ENCODE assay signal across 1 cellular context in the genomic region with DNA sequence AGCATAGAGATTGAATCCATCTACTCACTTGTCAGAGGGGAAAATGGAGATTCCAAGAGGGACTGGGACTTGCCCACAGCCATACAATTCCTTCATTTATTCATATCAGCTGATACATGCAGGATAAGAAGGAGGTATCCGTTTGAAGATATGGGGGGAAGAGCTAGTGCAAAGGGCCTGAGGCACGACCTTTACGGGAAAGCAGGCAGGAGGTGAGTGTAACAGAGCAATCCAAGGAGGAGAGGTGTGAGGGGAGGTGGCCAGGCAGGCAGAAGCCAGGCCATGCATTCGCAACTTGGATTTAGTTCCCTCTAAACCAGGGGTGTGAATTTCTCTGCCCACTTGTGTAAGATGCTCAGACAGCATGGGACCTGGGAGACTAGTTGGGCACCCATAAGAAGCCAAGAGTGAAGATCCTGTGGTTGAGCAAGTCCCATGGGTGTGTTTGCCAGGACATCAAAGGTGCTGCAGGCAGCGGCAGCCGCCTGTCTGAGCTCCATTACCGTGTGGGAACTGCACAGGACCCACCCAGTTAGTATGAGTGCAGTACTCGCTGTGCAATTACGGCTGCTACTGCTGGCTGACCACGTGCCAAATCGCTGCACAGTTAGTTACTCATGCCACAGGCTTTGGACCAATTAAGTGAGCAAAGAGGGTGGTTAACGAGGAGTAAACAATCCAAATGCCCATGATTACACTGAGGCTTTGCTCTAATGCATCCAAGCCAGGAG.
TF ChIP-seq lines count a peak whose summit lies in the region.

No MANE protein-coding gene starts in this region.

TF ChIP-seq in GM12878, 131 proteins besides CTCF, POLR2A, EP300 and RAD21:
- TF ChIP-seq BMI1 (IDR thresholded peaks at IDR 0.05; ENCODE audit: borderline replicate concordance) = no peak
- no peak for TF ChIP-seq MYB (IDR thresholded peaks at IDR 0.05; ENCODE audit: borderline replicate concordance, low read depth, low read length)
- TF ChIP-seq, protein P1, sequence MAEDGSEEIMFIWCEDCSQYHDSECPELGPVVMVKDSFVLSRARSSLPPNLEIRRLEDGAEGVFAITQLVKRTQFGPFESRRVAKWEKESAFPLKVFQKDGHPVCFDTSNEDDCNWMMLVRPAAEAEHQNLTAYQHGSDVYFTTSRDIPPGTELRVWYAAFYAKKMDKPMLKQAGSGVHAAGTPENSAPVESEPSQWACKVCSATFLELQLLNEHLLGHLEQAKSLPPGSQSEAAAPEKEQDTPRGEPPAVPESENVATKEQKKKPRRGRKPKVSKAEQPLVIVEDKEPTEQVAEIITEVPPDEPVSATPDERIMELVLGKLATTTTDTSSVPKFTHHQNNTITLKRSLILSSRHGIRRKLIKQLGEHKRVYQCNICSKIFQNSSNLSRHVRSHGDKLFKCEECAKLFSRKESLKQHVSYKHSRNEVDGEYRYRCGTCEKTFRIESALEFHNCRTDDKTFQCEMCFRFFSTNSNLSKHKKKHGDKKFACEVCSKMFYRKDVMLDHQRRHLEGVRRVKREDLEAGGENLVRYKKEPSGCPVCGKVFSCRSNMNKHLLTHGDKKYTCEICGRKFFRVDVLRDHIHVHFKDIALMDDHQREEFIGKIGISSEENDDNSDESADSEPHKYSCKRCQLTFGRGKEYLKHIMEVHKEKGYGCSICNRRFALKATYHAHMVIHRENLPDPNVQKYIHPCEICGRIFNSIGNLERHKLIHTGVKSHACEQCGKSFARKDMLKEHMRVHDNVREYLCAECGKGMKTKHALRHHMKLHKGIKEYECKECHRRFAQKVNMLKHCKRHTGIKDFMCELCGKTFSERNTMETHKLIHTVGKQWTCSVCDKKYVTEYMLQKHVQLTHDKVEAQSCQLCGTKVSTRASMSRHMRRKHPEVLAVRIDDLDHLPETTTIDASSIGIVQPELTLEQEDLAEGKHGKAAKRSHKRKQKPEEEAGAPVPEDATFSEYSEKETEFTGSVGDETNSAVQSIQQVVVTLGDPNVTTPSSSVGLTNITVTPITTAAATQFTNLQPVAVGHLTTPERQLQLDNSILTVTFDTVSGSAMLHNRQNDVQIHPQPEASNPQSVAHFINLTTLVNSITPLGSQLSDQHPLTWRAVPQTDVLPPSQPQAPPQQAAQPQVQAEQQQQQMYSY (CRISPR knock-in tag; IDR thresholded peaks at IDR 0.05) = no peak
- no peak for TF ChIP-seq CHD2 (IDR thresholded peaks at IDR 0.05; ENCODE audit: borderline replicate concordance, low read depth, low read length)
- no peak for TF ChIP-seq KAT2A (conservative IDR thresholded peaks at IDR 0.05; ENCODE audit: control insufficient read depth, low read depth, low read length)
- TF ChIP-seq POLR2AphosphoS2 (IDR thresholded peaks at IDR 0.05; ENCODE audit: low read depth, low read length) = no peak
- TF ChIP-seq, protein P2, sequence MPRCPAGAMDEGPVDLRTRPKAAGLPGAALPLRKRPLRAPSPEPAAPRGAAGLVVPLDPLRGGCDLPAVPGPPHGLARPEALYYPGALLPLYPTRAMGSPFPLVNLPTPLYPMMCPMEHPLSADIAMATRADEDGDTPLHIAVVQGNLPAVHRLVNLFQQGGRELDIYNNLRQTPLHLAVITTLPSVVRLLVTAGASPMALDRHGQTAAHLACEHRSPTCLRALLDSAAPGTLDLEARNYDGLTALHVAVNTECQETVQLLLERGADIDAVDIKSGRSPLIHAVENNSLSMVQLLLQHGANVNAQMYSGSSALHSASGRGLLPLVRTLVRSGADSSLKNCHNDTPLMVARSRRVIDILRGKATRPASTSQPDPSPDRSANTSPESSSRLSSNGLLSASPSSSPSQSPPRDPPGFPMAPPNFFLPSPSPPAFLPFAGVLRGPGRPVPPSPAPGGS (IDR thresholded peaks at IDR 0.05; ENCODE audit: borderline replicate concordance, insufficient read depth, low read depth, low read length, poor library complexity, severe bottlenecking) = peak; percentile 43
- TF ChIP-seq NR2C1 (IDR thresholded peaks at IDR 0.05) = no peak
- peak in 1 of 2 experiments; percentile 16; a peak in 1 of 4 replicates for TF ChIP-seq BHLHE40 (IDR thresholded peaks at IDR 0.05; ENCODE audit: borderline replicate concordance in 1 of 2, low read depth in 2 of 2, low read length in 1 of 2)
- no peak for TF ChIP-seq CBX3 (IDR thresholded peaks at IDR 0.05; ENCODE audit: borderline replicate concordance, low read depth)
- no peak for TF ChIP-seq EED (IDR thresholded peaks at IDR 0.05; ENCODE audit: low read depth)
- TF ChIP-seq, protein P3, sequence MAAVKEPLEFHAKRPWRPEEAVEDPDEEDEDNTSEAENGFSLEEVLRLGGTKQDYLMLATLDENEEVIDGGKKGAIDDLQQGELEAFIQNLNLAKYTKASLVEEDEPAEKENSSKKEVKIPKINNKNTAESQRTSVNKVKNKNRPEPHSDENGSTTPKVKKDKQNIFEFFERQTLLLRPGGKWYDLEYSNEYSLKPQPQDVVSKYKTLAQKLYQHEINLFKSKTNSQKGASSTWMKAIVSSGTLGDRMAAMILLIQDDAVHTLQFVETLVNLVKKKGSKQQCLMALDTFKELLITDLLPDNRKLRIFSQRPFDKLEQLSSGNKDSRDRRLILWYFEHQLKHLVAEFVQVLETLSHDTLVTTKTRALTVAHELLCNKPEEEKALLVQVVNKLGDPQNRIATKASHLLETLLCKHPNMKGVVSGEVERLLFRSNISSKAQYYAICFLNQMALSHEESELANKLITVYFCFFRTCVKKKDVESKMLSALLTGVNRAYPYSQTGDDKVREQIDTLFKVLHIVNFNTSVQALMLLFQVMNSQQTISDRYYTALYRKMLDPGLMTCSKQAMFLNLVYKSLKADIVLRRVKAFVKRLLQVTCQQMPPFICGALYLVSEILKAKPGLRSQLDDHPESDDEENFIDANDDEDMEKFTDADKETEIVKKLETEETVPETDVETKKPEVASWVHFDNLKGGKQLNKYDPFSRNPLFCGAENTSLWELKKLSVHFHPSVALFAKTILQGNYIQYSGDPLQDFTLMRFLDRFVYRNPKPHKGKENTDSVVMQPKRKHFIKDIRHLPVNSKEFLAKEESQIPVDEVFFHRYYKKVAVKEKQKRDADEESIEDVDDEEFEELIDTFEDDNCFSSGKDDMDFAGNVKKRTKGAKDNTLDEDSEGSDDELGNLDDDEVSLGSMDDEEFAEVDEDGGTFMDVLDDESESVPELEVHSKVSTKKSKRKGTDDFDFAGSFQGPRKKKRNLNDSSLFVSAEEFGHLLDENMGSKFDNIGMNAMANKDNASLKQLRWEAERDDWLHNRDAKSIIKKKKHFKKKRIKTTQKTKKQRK (IDR thresholded peaks at IDR 0.05; ENCODE audit: low read depth, low read length) = no peak
- TF ChIP-seq, protein P4, sequence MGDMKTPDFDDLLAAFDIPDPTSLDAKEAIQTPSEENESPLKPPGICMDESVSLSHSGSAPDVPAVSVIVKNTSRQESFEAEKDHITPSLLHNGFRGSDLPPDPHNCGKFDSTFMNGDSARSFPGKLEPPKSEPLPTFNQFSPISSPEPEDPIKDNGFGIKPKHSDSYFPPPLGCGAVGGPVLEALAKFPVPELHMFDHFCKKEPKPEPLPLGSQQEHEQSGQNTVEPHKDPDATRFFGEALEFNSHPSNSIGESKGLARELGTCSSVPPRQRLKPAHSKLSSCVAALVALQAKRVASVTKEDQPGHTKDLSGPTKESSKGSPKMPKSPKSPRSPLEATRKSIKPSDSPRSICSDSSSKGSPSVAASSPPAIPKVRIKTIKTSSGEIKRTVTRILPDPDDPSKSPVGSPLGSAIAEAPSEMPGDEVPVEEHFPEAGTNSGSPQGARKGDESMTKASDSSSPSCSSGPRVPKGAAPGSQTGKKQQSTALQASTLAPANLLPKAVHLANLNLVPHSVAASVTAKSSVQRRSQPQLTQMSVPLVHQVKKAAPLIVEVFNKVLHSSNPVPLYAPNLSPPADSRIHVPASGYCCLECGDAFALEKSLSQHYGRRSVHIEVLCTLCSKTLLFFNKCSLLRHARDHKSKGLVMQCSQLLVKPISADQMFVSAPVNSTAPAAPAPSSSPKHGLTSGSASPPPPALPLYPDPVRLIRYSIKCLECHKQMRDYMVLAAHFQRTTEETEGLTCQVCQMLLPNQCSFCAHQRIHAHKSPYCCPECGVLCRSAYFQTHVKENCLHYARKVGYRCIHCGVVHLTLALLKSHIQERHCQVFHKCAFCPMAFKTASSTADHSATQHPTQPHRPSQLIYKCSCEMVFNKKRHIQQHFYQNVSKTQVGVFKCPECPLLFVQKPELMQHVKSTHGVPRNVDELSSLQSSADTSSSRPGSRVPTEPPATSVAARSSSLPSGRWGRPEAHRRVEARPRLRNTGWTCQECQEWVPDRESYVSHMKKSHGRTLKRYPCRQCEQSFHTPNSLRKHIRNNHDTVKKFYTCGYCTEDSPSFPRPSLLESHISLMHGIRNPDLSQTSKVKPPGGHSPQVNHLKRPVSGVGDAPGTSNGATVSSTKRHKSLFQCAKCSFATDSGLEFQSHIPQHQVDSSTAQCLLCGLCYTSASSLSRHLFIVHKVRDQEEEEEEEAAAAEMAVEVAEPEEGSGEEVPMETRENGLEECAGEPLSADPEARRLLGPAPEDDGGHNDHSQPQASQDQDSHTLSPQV (IDR thresholded peaks at IDR 0.05) = no peak
- TF ChIP-seq, protein P5, sequence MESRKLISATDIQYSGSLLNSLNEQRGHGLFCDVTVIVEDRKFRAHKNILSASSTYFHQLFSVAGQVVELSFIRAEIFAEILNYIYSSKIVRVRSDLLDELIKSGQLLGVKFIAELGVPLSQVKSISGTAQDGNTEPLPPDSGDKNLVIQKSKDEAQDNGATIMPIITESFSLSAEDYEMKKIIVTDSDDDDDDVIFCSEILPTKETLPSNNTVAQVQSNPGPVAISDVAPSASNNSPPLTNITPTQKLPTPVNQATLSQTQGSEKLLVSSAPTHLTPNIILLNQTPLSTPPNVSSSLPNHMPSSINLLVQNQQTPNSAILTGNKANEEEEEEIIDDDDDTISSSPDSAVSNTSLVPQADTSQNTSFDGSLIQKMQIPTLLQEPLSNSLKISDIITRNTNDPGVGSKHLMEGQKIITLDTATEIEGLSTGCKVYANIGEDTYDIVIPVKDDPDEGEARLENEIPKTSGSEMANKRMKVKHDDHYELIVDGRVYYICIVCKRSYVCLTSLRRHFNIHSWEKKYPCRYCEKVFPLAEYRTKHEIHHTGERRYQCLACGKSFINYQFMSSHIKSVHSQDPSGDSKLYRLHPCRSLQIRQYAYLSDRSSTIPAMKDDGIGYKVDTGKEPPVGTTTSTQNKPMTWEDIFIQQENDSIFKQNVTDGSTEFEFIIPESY (IDR thresholded peaks at IDR 0.05) = no peak
- TF ChIP-seq GABPA (IDR thresholded peaks at IDR 0.05; ENCODE audit: low read depth) = no peak
- TF ChIP-seq NFXL1 (IDR thresholded peaks at IDR 0.05; ENCODE audit: borderline replicate concordance) = no peak
- no peak for TF ChIP-seq IKZF1 (conservative IDR thresholded peaks at IDR 0.05)
- no peak for TF ChIP-seq STAT1 (conservative IDR thresholded peaks at IDR 0.05)
